1 cellular context compared by ENCODE assay signal in the genomic region with DNA sequence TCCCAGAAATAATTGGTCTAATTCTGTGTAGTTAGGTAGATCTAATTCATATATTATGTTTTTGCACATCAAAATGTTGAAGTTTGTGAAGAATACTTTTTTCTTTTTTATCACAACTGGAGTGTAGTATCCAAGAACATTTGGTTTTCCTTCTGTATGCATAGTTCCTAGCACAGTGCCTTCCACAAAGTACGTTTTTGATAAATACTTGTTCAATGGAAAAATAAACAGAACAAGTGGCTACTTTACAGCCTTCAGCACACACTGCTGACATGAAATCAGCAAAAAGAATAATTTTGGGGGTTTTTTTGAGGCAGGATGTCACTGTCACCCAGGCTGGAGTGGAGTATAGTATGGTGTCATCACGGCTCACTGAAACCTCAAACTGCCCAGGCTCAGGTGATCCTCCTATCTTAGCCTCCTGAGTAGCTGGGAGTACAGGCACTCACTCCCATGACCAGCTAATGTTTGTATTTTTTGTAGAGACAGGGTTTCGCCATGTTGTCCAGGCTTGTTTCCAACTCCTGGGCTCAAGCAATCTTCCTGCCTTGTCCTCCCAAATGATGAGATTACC.
TF ChIP-seq lines count a peak whose summit lies in the region.

No MANE protein-coding gene starts in this region.

TF ChIP-seq in GM23338, 12 proteins besides CTCF, POLR2A, EP300 and RAD21 (continued from another document):
- TF ChIP-seq ETS1 (IDR thresholded peaks at IDR 0.05) (no peak), CREB1 (CRISPR knock-in tag; IDR thresholded peaks at IDR 0.05; ENCODE audit: low read depth) (no peak), JUNB (IDR thresholded peaks at IDR 0.05; ENCODE audit: unreplicated experiment) (no peak), NANOG (IDR thresholded peaks at IDR 0.05; ENCODE audit: borderline replicate concordance) (no peak), EZH2 (IDR thresholded peaks at IDR 0.05; ENCODE audit: low read depth, unreplicated experiment) (no peak)
- TF ChIP-seq, protein P1, sequence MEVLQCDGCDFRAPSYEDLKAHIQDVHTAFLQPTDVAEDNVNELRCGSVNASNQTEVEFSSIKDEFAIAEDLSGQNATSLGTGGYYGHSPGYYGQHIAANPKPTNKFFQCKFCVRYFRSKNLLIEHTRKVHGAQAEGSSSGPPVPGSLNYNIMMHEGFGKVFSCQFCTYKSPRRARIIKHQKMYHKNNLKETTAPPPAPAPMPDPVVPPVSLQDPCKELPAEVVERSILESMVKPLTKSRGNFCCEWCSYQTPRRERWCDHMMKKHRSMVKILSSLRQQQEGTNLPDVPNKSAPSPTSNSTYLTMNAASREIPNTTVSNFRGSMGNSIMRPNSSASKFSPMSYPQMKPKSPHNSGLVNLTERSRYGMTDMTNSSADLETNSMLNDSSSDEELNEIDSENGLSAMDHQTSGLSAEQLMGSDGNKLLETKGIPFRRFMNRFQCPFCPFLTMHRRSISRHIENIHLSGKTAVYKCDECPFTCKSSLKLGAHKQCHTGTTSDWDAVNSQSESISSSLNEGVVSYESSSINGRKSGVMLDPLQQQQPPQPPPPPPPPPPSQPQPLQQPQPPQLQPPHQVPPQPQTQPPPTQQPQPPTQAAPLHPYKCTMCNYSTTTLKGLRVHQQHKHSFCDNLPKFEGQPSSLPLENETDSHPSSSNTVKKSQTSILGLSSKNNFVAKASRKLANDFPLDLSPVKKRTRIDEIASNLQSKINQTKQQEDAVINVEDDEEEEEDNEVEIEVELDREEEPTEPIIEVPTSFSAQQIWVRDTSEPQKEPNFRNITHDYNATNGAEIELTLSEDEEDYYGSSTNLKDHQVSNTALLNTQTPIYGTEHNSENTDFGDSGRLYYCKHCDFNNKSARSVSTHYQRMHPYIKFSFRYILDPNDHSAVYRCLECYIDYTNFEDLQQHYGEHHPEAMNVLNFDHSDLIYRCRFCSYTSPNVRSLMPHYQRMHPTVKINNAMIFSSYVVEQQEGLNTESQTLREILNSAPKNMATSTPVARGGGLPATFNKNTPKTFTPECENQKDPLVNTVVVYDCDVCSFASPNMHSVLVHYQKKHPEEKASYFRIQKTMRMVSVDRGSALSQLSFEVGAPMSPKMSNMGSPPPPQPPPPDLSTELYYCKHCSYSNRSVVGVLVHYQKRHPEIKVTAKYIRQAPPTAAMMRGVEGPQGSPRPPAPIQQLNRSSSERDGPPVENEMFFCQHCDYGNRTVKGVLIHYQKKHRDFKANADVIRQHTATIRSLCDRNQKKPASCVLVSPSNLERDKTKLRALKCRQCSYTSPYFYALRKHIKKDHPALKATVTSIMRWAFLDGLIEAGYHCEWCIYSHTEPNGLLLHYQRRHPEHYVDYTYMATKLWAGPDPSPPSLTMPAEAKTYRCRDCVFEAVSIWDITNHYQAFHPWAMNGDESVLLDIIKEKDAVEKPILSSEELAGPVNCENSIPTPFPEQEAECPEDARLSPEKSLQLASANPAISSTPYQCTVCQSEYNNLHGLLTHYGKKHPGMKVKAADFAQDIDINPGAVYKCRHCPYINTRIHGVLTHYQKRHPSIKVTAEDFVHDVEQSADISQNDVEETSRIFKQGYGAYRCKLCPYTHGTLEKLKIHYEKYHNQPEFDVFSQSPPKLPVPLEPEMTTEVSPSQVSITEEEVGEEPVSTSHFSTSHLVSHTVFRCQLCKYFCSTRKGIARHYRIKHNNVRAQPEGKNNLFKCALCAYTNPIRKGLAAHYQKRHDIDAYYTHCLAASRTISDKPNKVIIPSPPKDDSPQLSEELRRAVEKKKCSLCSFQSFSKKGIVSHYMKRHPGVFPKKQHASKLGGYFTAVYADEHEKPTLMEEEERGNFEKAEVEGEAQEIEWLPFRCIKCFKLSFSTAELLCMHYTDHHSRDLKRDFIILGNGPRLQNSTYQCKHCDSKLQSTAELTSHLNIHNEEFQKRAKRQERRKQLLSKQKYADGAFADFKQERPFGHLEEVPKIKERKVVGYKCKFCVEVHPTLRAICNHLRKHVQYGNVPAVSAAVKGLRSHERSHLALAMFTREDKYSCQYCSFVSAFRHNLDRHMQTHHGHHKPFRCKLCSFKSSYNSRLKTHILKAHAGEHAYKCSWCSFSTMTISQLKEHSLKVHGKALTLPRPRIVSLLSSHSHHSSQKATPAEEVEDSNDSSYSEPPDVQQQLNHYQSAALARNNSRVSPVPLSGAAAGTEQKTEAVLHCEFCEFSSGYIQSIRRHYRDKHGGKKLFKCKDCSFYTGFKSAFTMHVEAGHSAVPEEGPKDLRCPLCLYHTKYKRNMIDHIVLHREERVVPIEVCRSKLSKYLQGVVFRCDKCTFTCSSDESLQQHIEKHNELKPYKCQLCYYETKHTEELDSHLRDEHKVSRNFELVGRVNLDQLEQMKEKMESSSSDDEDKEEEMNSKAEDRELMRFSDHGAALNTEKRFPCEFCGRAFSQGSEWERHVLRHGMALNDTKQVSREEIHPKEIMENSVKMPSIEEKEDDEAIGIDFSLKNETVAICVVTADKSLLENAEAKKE (CRISPR knock-in tag; IDR thresholded peaks at IDR 0.05) = no peak
- TF ChIP-seq, protein P2, sequence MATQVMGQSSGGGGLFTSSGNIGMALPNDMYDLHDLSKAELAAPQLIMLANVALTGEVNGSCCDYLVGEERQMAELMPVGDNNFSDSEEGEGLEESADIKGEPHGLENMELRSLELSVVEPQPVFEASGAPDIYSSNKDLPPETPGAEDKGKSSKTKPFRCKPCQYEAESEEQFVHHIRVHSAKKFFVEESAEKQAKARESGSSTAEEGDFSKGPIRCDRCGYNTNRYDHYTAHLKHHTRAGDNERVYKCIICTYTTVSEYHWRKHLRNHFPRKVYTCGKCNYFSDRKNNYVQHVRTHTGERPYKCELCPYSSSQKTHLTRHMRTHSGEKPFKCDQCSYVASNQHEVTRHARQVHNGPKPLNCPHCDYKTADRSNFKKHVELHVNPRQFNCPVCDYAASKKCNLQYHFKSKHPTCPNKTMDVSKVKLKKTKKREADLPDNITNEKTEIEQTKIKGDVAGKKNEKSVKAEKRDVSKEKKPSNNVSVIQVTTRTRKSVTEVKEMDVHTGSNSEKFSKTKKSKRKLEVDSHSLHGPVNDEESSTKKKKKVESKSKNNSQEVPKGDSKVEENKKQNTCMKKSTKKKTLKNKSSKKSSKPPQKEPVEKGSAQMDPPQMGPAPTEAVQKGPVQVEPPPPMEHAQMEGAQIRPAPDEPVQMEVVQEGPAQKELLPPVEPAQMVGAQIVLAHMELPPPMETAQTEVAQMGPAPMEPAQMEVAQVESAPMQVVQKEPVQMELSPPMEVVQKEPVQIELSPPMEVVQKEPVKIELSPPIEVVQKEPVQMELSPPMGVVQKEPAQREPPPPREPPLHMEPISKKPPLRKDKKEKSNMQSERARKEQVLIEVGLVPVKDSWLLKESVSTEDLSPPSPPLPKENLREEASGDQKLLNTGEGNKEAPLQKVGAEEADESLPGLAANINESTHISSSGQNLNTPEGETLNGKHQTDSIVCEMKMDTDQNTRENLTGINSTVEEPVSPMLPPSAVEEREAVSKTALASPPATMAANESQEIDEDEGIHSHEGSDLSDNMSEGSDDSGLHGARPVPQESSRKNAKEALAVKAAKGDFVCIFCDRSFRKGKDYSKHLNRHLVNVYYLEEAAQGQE (IDR thresholded peaks at IDR 0.05; ENCODE audit: unreplicated experiment) = no peak
